Comparison of ENCODE assay signal across 27 cellular contexts in the genomic region with DNA sequence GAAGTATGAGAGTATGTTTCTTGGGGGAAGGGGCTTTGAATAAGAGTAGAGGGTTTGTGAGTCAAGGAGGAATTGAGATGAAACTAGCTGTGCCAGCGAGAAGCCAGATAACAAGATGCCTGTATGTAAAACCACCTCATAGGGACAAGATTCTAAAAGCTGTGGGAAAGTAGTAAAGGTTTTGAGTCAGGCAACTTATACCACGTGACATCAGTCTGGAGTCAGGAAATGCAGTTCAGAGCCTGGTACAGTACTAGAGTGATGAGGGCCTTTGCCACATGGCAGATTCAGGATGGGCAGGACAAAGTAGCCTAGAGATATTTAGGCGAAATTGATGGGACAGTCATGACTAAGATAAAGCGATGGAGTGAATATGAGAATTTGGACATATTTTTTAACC.
"Had no signal": no experiment of that assay in that cellular context is flagged by ENCODE, and none has a peak within 500 bp of the region (broad histone marks: within the 10 kb centered on the region; RNA-seq: fewer than 3 reads in every experiment).

No MANE protein-coding gene starts in this region.

- H3K27me3 ChIP-seq: stomach, suprapubic skin, testis, thyroid gland, tibial artery, tibial nerve, transverse colon, upper lobe of left lung, upper lobe of right lung, uterus, vagina had no signal

- H3K36me3 ChIP-seq: stomach, suprapubic skin, thoracic aorta, thyroid gland, tibial artery, tibial nerve, transverse colon, upper lobe of left lung, upper lobe of right lung, uterus, vagina had no signal

- DNase-seq: stimulated activated CD4-positive, alpha-beta T cell treated with anti-CD3 and anti-CD28 coated beads, Interleukin-2, amount 100 ng/mL, for 48 hours; stimulated activated CD4-positive, alpha-beta T cell treated with anti-CD3 and anti-CD28 coated beads, Interleukin-4, amount 100 ng/mL, for 1 hour; stimulated activated CD4-positive, alpha-beta T cell treated with anti-CD3 and anti-CD28 coated beads, Interleukin-4, amount 100 ng/mL, for 24 hours; stimulated activated CD4-positive, alpha-beta T cell treated with anti-CD3 and anti-CD28 coated beads, Interleukin-4, amount 100 ng/mL, for 4 hours; stimulated activated CD8-positive, alpha-beta memory T cell treated with anti-CD3 and anti-CD28 coated beads, Interleukin-4, amount 100 ng/mL, for 48 hours; stimulated activated naive B cell treated with anti-CD40 and anti-IgM and Interleukin-4, amounts not matched to agents 10 μg/mL and 1 μg/mL and 100 μg/mL, for 72 hours; stimulated activated naive CD4-positive, alpha-beta T cell; stimulated activated naive CD4-positive, alpha-beta T cell treated with Interleukin-2 at 50 U/mL for 16 hours; stimulated activated naive CD8-positive, alpha-beta T cell treated with anti-CD3 and anti-CD28 coated beads, Interleukin-15, amount 100 ng/mL, for 72 hours; stimulated activated naive CD8-positive, alpha-beta T cell treated with anti-CD3 and anti-CD28 coated beads, Interleukin-15, Interleukin-2, amounts not matched to agents 100 U/mL and 50 U/mL, for 24 hours; stomach; substantia nigra; testis; thyroid gland; tibial artery; transverse colon; trophoblast cell; upper lobe of left lung; upper lobe of right lung; uterus had no signal

- H3K9me3 ChIP-seq: suprapubic skin, testis, thoracic aorta, thyroid gland, tibial artery, transverse colon, upper lobe of left lung, upper lobe of right lung, uterus, vagina had no signal

- H3K4me3 ChIP-seq: stomach, suprapubic skin, testis, thoracic aorta, thyroid gland, tibial artery, tibial nerve, transverse colon, upper lobe of left lung, upper lobe of right lung, uterus, vagina had no signal

- FAIRE-seq: urothelium cell line had no signal

- H3K4me1 ChIP-seq: stomach, suprapubic skin, testis, thyroid gland, tibial artery, tibial nerve, transverse colon, upper lobe of left lung, upper lobe of right lung, uterus, vagina had no signal

- ATAC-seq: stimulated activated effector memory CD8-positive, alpha-beta T cell treated with anti-CD3 and anti-CD28 coated beads, Interleukin-12 subunit alpha, Interleukin-12 subunit beta, amount 100 ng/mL, for 72 hours; stimulated activated memory B cell treated with anti-CD40 and anti-IgM and Interleukin-4, amounts not matched to agents 10 μg/mL and 1 μg/mL and 100 μg/mL, for 72 hours; stimulated activated naive B cell treated with anti-CD40 and anti-IgM and Interleukin-4, amounts not matched to agents 10 μg/mL and 1 μg/mL and 100 μg/mL, for 72 hours; stimulated activated naive CD8-positive, alpha-beta T cell treated with anti-CD3 and anti-CD28 coated beads, Interleukin-15, amount 100 ng/mL, for 72 hours; stimulated activated naive CD8-positive, alpha-beta T cell treated with anti-CD3 and anti-CD28 coated beads, Interleukin-15, Interleukin-2, amounts not matched to agents 100 U/mL and 50 U/mL, for 24 hours; upper lobe of right lung had no signal

- H3K27ac ChIP-seq: stomach, suprapubic skin, testis, thoracic aorta, thyroid gland, tibial artery, tibial nerve, transverse colon, upper lobe of left lung, upper lobe of right lung, uterus, vagina had no signal
